In genomic region chr20:3282271-3283221, GRCh38 we compare ENCODE assay signal across 17 cellular contexts. TPM values are rescaled to one million over a fixed set of nuclear protein-coding genes. Genes with fewer than 3 reads are reported as not detected.
DNase-seq lines count a peak whose midpoint lies in the region; ATAC-seq and TF ChIP-seq lines count a peak whose summit lies in the region.
"Had no signal": no experiment of that assay in that cellular context is flagged by ENCODE, and none has a peak within 500 bp of the region (broad histone marks: within the 10 kb centered on the region; RNA-seq: fewer than 3 reads in every experiment).

No MANE protein-coding gene starts in this region.

- no peak for DNase-seq in central memory CD8-positive, alpha-beta T cell (ENCODE audit: low spot score in 2 of 2)
- peak; percentile 87 for DNase-seq in kidney glomerular epithelial cell (lab: John Stamatoyannopoulos, UW)
- peak; percentile 85 to 86 for DNase-seq in thyroid gland
- DNase-seq in esophagus muscularis mucosa (ENCODE audit: extremely low spot score), result no peak
- DNase-seq: activated CD4-positive, alpha-beta T cell treated with anti-CD3 and anti-CD28 coated beads, Interleukin-2, amount 10 ng/mL, durations not matched to agents 7 days and 5 days; CD4-positive, alpha-beta memory T cell; effector CD4-positive, alpha-beta T cell; gastrocnemius medialis; NCI-H1105 treated with DMSO at 0.1 percent for 48 hours; NCI-H526; psoas muscle had no signal

- H3K4me1 Mint-ChIP-seq in central memory CD8-positive, alpha-beta T cell, result no peaks in the 10 kb centered on the region
- H3K4me1 Mint-ChIP-seq: activated CD4-positive, alpha-beta T cell treated with anti-CD3 and anti-CD28 coated beads, Interleukin-2, amount 10 ng/mL, durations not matched to agents 7 days and 5 days; CD4-positive, alpha-beta memory T cell had no signal

- H3K36me3 ChIP-seq in HUES64 (ENCODE audit: insufficient read depth, low read length), result peaks cover 5% of the 10 kb centered on the region; the same call in 1 of the 2 replicates
- H3K36me3 ChIP-seq in thyroid gland, result peaks cover 26% of the 10 kb centered on the region in 2 donors
- peaks cover 49 to 93% (median 84%) of the 10 kb centered on the region in 4 donors for H3K36me3 ChIP-seq in esophagus muscularis mucosa

- H3K27ac ChIP-seq in HUES64 (ENCODE audit: low read depth, low read length), result 0 out of 2 replicates have a peak overlapping the region, but pooled peaks have one; percentile 32
- H3K27ac ChIP-seq in thyroid gland, result peak overlapping the region; percentile 85 to 91 (median 87)
- no peak overlapping the region for H3K27ac ChIP-seq in esophagus muscularis mucosa (replicated peaks in 1 of 4)
- H3K27ac ChIP-seq: gastrocnemius medialis, psoas muscle, suprapubic skin had no signal

- peak overlapping the region; percentile 7 for H3K27ac Mint-ChIP-seq in central memory CD8-positive, alpha-beta T cell (ENCODE audit: low read depth)
- H3K27ac Mint-ChIP-seq: activated CD4-positive, alpha-beta T cell treated with anti-CD3 and anti-CD28 coated beads, Interleukin-2, amount 10 ng/mL, durations not matched to agents 7 days and 5 days; activated naive CD8-positive, alpha-beta T cell had no signal

- H3K4me3 Mint-ChIP-seq in central memory CD8-positive, alpha-beta T cell, result no peak overlapping the region
- H3K4me3 Mint-ChIP-seq: activated CD4-positive, alpha-beta T cell treated with anti-CD3 and anti-CD28 coated beads, Interleukin-2, amount 10 ng/mL, durations not matched to agents 7 days and 5 days; activated naive CD8-positive, alpha-beta T cell; CD4-positive, alpha-beta memory T cell had no signal

- H3K27me3 ChIP-seq in HUES64 (ENCODE audit: insufficient read depth, low read length), result no peaks in the 10 kb centered on the region
- H3K27me3 ChIP-seq in thyroid gland, result no peaks in the 10 kb centered on the region
- H3K27me3 ChIP-seq in esophagus muscularis mucosa, result no peaks in the 10 kb centered on the region
- H3K27me3 ChIP-seq: gastrocnemius medialis, suprapubic skin had no signal

- no peak for ATAC-seq in central memory CD8-positive, alpha-beta T cell (replicated peaks; ENCODE audit: extremely low read depth, poor library complexity, severe bottlenecking)
- ATAC-seq in GM18498 (IDR thresholded peaks at IDR 0.05; ENCODE audit: unreplicated experiment), result no peak
- ATAC-seq in GM19397 (IDR thresholded peaks at IDR 0.05; ENCODE audit: unreplicated experiment), result no peak
- ATAC-seq: gastrocnemius medialis, left lobe of liver, psoas muscle had no signal

- intact Hi-C loops in thyroid gland (cut with DNase I) (no loop called here), esophagus muscularis mucosa (cut with DNase I) (no loop called here)

- H3K9ac ChIP-seq in HUES64 (ENCODE audit: low read depth, low read length), result no peak overlapping the region

- TF ChIP-seq CTCF in thyroid gland (IDR thresholded peaks at IDR 0.05) (no peak), esophagus muscularis mucosa (IDR thresholded peaks at IDR 0.05) (no peak)

- H3K9me3 ChIP-seq in HUES64 (ENCODE audit: insufficient read depth, low read depth, low read length) (no peaks in the 10 kb centered on the region), thyroid gland (no peaks in the 10 kb centered on the region), esophagus muscularis mucosa (no peaks in the 10 kb centered on the region)
- H3K9me3 ChIP-seq: gastrocnemius medialis, psoas muscle, suprapubic skin had no signal

- peak in 1 of 2 donors; percentile 22 for TF ChIP-seq POLR2A in thyroid gland (IDR thresholded peaks at IDR 0.05)
- no peak for TF ChIP-seq POLR2A in esophagus muscularis mucosa (IDR thresholded peaks at IDR 0.05; ENCODE audit: low read depth)

- peaks cover 10% of the 10 kb centered on the region for H3K36me3 Mint-ChIP-seq in central memory CD8-positive, alpha-beta T cell (ENCODE audit: insufficient read depth)

- H3K4me3 ChIP-seq in HUES64 (ENCODE audit: low read length) (no peak overlapping the region), thyroid gland (replicated peaks in 1 of 3) (no peak overlapping the region), esophagus muscularis mucosa (no peak overlapping the region)
- H3K4me3 ChIP-seq: gastrocnemius medialis, psoas muscle, suprapubic skin had no signal

- no peaks in the 10 kb centered on the region for H3K27me3 Mint-ChIP-seq in central memory CD8-positive, alpha-beta T cell
- H3K27me3 Mint-ChIP-seq: activated CD4-positive, alpha-beta T cell treated with anti-CD3 and anti-CD28 coated beads, Interleukin-2, amount 10 ng/mL, durations not matched to agents 7 days and 5 days; activated naive CD8-positive, alpha-beta T cell; CD4-positive, alpha-beta memory T cell had no signal

- TF ChIP-seq EP300 in esophagus muscularis mucosa (IDR thresholded peaks at IDR 0.05), result no peak

- H3K9me3 Mint-ChIP-seq in central memory CD8-positive, alpha-beta T cell, result no peaks in the 10 kb centered on the region
- H3K9me3 Mint-ChIP-seq: activated CD4-positive, alpha-beta T cell treated with anti-CD3 and anti-CD28 coated beads, Interleukin-2, amount 10 ng/mL, durations not matched to agents 7 days and 5 days; CD4-positive, alpha-beta memory T cell had no signal

- 89% methylated on average over 6 of the region's 6 CpGs for WGBS in HUES64
- WGBS in thyroid gland, 2 donors, result 48 to 54% methylated on average over 6 of the region's 6 CpGs
- 92% methylated on average over 6 of the region's 6 CpGs for WGBS in esophagus muscularis mucosa

- H3K4me1 ChIP-seq in HUES64 (ENCODE audit: insufficient read depth, low read length), result no peaks in the 10 kb centered on the region
- H3K4me1 ChIP-seq in thyroid gland, result peaks cover 16 to 30% of the 10 kb centered on the region in 2 donors
- no peaks in the 10 kb centered on the region for H3K4me1 ChIP-seq in esophagus muscularis mucosa
- H3K4me1 ChIP-seq: psoas muscle, suprapubic skin had no signal

RNA-seq across cellular contexts. Expression of gene SLC4A11, which starts 43.6 kb away (rescaled TPM):
- 5.6 TPM for polyA plus RNA-seq in HUES64 (2013, experiment 1 of 2)
- polyA plus RNA-seq in HUES64 (2013, experiment 2 of 2), result 7.4 TPM
- total RNA-seq in thyroid gland (100 to 1,000 TPM in 2 of 4 donors, 10 to 100 TPM in 2; 26.3 to 133 (median 85.8) TPM), esophagus muscularis mucosa (under 1 TPM in 2 of 4 donors, not detected in 2; 0.11 to 0.32 TPM)

Comparison
In these comparisons a context has a peak if more than half of its experiments do, and no peak if none do; other contexts are left out.
1. H3K27ac ChIP-seq: peak in HUES64 (single experiment) and thyroid gland (3 of 3); none in esophagus muscularis mucosa (0 of 4).
2. DNase-seq: peak in kidney glomerular epithelial cell (single experiment) and thyroid gland (2 of 2); none in central memory CD8-positive, alpha-beta T cell (0 of 2) and esophagus muscularis mucosa (single experiment).
3. RNA of gene SLC4A11, which starts 43.6 kb away (total RNA-seq): 26.3 to 133 TPM in thyroid gland; 0.11 to 0.32 TPM in esophagus muscularis mucosa; every median in the first group is over 10 times any median in the second.